26 cellular contexts compared by ENCODE assay signal in genomic region chr10:34191399-34191798, GRCh38.
"Had no signal": no experiment of that assay in that cellular context is flagged by ENCODE, and none has a peak within 500 bp of the region (broad histone marks: within the 10 kb centered on the region; RNA-seq: fewer than 3 reads in every experiment).

No MANE protein-coding gene starts in this region.

- H3K4me1 Mint-ChIP-seq: activated CD4-positive, alpha-beta memory T cell treated with anti-CD3 and anti-CD28 coated beads, Interleukin-2, amount 10 ng/mL, durations not matched to agents 7 days and 5 days; activated CD4-positive, alpha-beta T cell treated with anti-CD3 and anti-CD28 coated beads for 36 hours; activated T-helper 17 cell treated with anti-CD3 and anti-CD28 coated beads, Interleukin-2, amount 50 U/mL, for 72 hours had no signal

- H3K27ac Mint-ChIP-seq: activated CD4-positive, alpha-beta memory T cell treated with anti-CD3 and anti-CD28 coated beads, Interleukin-2, amount 10 ng/mL, durations not matched to agents 7 days and 5 days; activated CD4-positive, alpha-beta T cell treated with anti-CD3 and anti-CD28 coated beads for 36 hours; activated naive CD4-positive, alpha-beta T cell treated with anti-CD3 and anti-CD28 coated beads for 36 hours; activated naive CD8-positive, alpha-beta T cell; activated T-helper 17 cell treated with anti-CD3 and anti-CD28 coated beads, Interleukin-2, amount 50 U/mL, for 72 hours had no signal

- H3K36me3 Mint-ChIP-seq: activated naive CD8-positive, alpha-beta T cell; brain had no signal

- H3K4me3 Mint-ChIP-seq: activated CD4-positive, alpha-beta memory T cell treated with anti-CD3 and anti-CD28 coated beads, Interleukin-2, amount 10 ng/mL, durations not matched to agents 7 days and 5 days; activated CD4-positive, alpha-beta T cell treated with anti-CD3 and anti-CD28 coated beads for 36 hours; activated naive CD4-positive, alpha-beta T cell treated with anti-CD3 and anti-CD28 coated beads for 36 hours; activated naive CD8-positive, alpha-beta T cell; activated T-helper 17 cell treated with anti-CD3 and anti-CD28 coated beads, Interleukin-2, amount 50 U/mL, for 72 hours had no signal

- H3K9me3 Mint-ChIP-seq: activated CD4-positive, alpha-beta memory T cell treated with anti-CD3 and anti-CD28 coated beads, Interleukin-2, amount 10 ng/mL, durations not matched to agents 7 days and 5 days; activated naive CD4-positive, alpha-beta T cell treated with anti-CD3 and anti-CD28 coated beads for 36 hours; activated T-helper 17 cell treated with anti-CD3 and anti-CD28 coated beads, Interleukin-2, amount 50 U/mL, for 72 hours; brain had no signal

- H3K9me3 ChIP-seq: SK-N-SH had no signal

- DNase-seq: activated CD4-positive, alpha-beta memory T cell treated with anti-CD3 and anti-CD28 coated beads, Interleukin-2, amount 10 ng/mL, durations not matched to agents 7 days and 5 days; activated CD4-positive, alpha-beta T cell treated with anti-CD3 and anti-CD28 coated beads for 36 hours; activated CD4-positive, alpha-beta T cell treated with anti-CD3 and anti-CD28 coated beads, Interleukin-2, amount 50 U/mL, for 1 hour; activated gamma-delta T cell; activated naive CD4-positive, alpha-beta T cell treated with anti-CD3 and anti-CD28 coated beads for 36 hours; activated T-cell treated with anti-CD3 and anti-CD28 coated beads for 4 hours; activated T-cell treated with anti-CD3 and anti-CD28 coated beads, Interleukin-2, amount 50 U/mL, for 48 hours; amygdala; NCI-H1092; NCI-H1417; NCI-H1930; NCI-H2171 treated with DMSO at 0.1 percent for 48 hours; NCI-H226; NCI-H526; NCI-H774; NK-92 treated with Interleukin-12 subunit alpha and Interleukin-12 subunit beta, amount 100 ng/mL, for 24 hours; OCI-M1; RPMI8226; SK-N-SH; T-helper 1 cell had no signal

- ATAC-seq: activated CD4-positive, alpha-beta T cell treated with anti-CD3 and anti-CD28 coated beads for 36 hours; activated T-helper 17 cell treated with anti-CD3 and anti-CD28 coated beads, Interleukin-2, amount 50 U/mL, for 72 hours; Panc1; Right ventricle myocardium inferior had no signal

- H3K27ac ChIP-seq: VCaP had no signal

- H3K27me3 Mint-ChIP-seq: brain had no signal
